ENCODE assay signal across 1 cellular context in genomic region chr13:98333481-98333880, GRCh38.
TF ChIP-seq lines count a peak whose summit lies in the region.

No MANE protein-coding gene starts in this region.

TF ChIP-seq in GM23338, 12 proteins besides CTCF, POLR2A, EP300 and RAD21 (continued from another document):
- TF ChIP-seq, protein P1, sequence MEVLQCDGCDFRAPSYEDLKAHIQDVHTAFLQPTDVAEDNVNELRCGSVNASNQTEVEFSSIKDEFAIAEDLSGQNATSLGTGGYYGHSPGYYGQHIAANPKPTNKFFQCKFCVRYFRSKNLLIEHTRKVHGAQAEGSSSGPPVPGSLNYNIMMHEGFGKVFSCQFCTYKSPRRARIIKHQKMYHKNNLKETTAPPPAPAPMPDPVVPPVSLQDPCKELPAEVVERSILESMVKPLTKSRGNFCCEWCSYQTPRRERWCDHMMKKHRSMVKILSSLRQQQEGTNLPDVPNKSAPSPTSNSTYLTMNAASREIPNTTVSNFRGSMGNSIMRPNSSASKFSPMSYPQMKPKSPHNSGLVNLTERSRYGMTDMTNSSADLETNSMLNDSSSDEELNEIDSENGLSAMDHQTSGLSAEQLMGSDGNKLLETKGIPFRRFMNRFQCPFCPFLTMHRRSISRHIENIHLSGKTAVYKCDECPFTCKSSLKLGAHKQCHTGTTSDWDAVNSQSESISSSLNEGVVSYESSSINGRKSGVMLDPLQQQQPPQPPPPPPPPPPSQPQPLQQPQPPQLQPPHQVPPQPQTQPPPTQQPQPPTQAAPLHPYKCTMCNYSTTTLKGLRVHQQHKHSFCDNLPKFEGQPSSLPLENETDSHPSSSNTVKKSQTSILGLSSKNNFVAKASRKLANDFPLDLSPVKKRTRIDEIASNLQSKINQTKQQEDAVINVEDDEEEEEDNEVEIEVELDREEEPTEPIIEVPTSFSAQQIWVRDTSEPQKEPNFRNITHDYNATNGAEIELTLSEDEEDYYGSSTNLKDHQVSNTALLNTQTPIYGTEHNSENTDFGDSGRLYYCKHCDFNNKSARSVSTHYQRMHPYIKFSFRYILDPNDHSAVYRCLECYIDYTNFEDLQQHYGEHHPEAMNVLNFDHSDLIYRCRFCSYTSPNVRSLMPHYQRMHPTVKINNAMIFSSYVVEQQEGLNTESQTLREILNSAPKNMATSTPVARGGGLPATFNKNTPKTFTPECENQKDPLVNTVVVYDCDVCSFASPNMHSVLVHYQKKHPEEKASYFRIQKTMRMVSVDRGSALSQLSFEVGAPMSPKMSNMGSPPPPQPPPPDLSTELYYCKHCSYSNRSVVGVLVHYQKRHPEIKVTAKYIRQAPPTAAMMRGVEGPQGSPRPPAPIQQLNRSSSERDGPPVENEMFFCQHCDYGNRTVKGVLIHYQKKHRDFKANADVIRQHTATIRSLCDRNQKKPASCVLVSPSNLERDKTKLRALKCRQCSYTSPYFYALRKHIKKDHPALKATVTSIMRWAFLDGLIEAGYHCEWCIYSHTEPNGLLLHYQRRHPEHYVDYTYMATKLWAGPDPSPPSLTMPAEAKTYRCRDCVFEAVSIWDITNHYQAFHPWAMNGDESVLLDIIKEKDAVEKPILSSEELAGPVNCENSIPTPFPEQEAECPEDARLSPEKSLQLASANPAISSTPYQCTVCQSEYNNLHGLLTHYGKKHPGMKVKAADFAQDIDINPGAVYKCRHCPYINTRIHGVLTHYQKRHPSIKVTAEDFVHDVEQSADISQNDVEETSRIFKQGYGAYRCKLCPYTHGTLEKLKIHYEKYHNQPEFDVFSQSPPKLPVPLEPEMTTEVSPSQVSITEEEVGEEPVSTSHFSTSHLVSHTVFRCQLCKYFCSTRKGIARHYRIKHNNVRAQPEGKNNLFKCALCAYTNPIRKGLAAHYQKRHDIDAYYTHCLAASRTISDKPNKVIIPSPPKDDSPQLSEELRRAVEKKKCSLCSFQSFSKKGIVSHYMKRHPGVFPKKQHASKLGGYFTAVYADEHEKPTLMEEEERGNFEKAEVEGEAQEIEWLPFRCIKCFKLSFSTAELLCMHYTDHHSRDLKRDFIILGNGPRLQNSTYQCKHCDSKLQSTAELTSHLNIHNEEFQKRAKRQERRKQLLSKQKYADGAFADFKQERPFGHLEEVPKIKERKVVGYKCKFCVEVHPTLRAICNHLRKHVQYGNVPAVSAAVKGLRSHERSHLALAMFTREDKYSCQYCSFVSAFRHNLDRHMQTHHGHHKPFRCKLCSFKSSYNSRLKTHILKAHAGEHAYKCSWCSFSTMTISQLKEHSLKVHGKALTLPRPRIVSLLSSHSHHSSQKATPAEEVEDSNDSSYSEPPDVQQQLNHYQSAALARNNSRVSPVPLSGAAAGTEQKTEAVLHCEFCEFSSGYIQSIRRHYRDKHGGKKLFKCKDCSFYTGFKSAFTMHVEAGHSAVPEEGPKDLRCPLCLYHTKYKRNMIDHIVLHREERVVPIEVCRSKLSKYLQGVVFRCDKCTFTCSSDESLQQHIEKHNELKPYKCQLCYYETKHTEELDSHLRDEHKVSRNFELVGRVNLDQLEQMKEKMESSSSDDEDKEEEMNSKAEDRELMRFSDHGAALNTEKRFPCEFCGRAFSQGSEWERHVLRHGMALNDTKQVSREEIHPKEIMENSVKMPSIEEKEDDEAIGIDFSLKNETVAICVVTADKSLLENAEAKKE (CRISPR knock-in tag; IDR thresholded peaks at IDR 0.05): no peak
- TF ChIP-seq REST (IDR thresholded peaks at IDR 0.05; ENCODE audit: unreplicated experiment) (no peak), STAT1 (IDR thresholded peaks at IDR 0.05; ENCODE audit: unreplicated experiment) (no peak)
TF ChIP-seq in GM23338: peak in this region for 0.
